9 cellular contexts compared by ENCODE assay signal in the genomic region with DNA sequence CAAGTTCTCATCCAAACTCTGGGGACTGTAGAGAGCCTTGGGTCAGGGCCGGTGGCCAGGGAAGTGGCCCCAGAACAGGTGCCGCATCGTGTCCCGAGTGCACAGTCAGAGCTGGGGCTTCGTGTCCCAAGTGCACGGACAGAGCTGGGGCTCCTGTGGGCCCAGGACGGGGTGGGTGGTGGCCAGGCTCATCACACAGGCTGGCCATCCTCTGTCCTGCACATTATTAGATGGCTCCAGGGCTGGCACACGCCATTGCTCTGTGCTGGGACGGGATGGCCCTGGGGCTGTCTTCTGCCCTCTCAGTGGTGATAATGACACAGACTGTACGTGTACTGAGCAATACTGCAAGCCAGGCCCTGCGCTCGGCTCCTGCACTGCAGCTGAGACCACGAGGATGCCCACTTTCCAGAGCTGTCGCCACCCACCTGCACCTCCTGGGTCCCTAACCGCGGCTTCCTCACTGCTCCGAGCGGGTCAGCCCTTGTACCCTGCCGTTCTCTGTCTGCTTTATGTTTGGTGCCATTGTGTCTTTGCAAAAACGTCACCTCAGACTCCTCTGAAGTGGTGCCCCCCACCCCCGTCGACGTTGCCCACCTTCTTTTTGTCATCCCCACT. TPM values are rescaled to one million over a fixed set of nuclear protein-coding genes. Genes with fewer than 3 reads are reported as not detected.
DNase-seq lines count a peak whose midpoint lies in the region; ATAC-seq and TF ChIP-seq lines count a peak whose summit lies in the region.
"Had no signal": no experiment of that assay in that cellular context is flagged by ENCODE, and none has a peak within 500 bp of the region (broad histone marks: within the 10 kb centered on the region; RNA-seq: fewer than 3 reads in every experiment).

No MANE protein-coding gene starts in this region.

- peak overlapping the region; percentile 76 to 90 (median 89) for H3K4me3 Mint-ChIP-seq in brain

- H3K9me3 ChIP-seq in cardiac muscle cell (ENCODE audit: low read depth): no peaks in the 10 kb centered on the region
- no peaks in the 10 kb centered on the region for H3K9me3 ChIP-seq in mucosa of stomach (ENCODE audit: control insufficient read depth, low read length)
- no peaks in the 10 kb centered on the region for H3K9me3 ChIP-seq in vagina

- no peak for ATAC-seq in left cardiac atrium
- no peak for ATAC-seq in GM21447 (IDR thresholded peaks at IDR 0.05; ENCODE audit: unreplicated experiment)

- H3K36me3 ChIP-seq in cardiac muscle cell: no peaks in the 10 kb centered on the region
- no peaks in the 10 kb centered on the region for H3K36me3 ChIP-seq in mucosa of stomach (ENCODE audit: control insufficient read depth, insufficient read depth, low read length)
- H3K36me3 ChIP-seq in vagina: no peaks in the 10 kb centered on the region

- no peak for TF ChIP-seq CTCF in cardiac muscle cell (IDR thresholded peaks at IDR 0.05; ENCODE audit: low read depth, low read length)
- TF ChIP-seq CTCF in brain (conservative IDR thresholded peaks at IDR 0.05): no peak
- no peak for TF ChIP-seq CTCF in vagina (IDR thresholded peaks at IDR 0.05)

- H3K36me3 Mint-ChIP-seq in brain: no peaks in the 10 kb centered on the region

- no peak for DNase-seq in cardiac muscle cell (ENCODE audit: low read depth in 1 of 2, low spot score in 1 of 2)
- DNase-seq in left cardiac atrium: no peak
- DNase-seq in vagina (ENCODE audit: extremely low spot score in 2 of 2): no peak
- no peak for DNase-seq in D341Med (ENCODE audit: low spot score)
- no peak for DNase-seq in OCI-M2 (lab: John Stamatoyannopoulos, UW; ENCODE audit: unreplicated experiment)
- DNase-seq: effector CD8-positive, alpha-beta T cell had no signal

- TF ChIP-seq POLR2A in vagina (IDR thresholded peaks at IDR 0.05): no peak

- peak overlapping the region; percentile 68 for H3K9ac ChIP-seq in mucosa of stomach (ENCODE audit: low read length)

- H3K27ac ChIP-seq in cardiac muscle cell (no peak overlapping the region), vagina (peak overlapping the region; percentile 66)

- intact Hi-C loops in left cardiac atrium (cut with DNase I) (no loop called here), vagina (cut with DNase I) (loop anchor here (5.0 kb wide), 1 partner anchor 600 kb away; a partner anchor contains a TSS)

- peaks cover 6% of the 10 kb centered on the region for H3K27me3 Mint-ChIP-seq in brain

- H3K9me3 Mint-ChIP-seq in brain: no peaks in the 10 kb centered on the region

- H3K4me3 ChIP-seq in cardiac muscle cell (peak overlapping the region; percentile 40), mucosa of stomach (ENCODE audit: low read length) (no peak overlapping the region), vagina (peak overlapping the region; percentile 61 to 72)

- H3K27me3 ChIP-seq in cardiac muscle cell (peaks cover 26% of the 10 kb centered on the region), mucosa of stomach (ENCODE audit: control insufficient read depth, insufficient read depth, low read length) (no peaks in the 10 kb centered on the region), vagina (no peaks in the 10 kb centered on the region)

- peaks cover 64% of the 10 kb centered on the region for H3K4me1 Mint-ChIP-seq in brain

- peak overlapping the region; percentile 37 to 90 (median 64) for H3K27ac Mint-ChIP-seq in brain

- H3K4me1 ChIP-seq in cardiac muscle cell (ENCODE audit: low read depth): peaks cover 15% of the 10 kb centered on the region
- peaks cover 63% of the 10 kb centered on the region for H3K4me1 ChIP-seq in mucosa of stomach (ENCODE audit: control insufficient read depth, insufficient read depth, low read length)
- peaks cover 76% of the 10 kb centered on the region for H3K4me1 ChIP-seq in vagina

RNA-seq across cellular contexts. Expression of a gene that starts 1.9 kb away (rescaled TPM):
- total RNA-seq in cardiac muscle cell (19.9 and 37.3 TPM in 2 replicates), left cardiac atrium (10 to 100 TPM; 46.7 to 49.4 TPM), vagina (11.0 TPM)
- polyA plus RNA-seq in cardiac muscle cell (45.0 and 52.9 TPM in 2 replicates), brain (ENCODE audit: insufficient read depth, low read depth, low replicate concordance) (59.3 TPM)
